Comparison of ENCODE assay signal across 33 cellular contexts in the genomic region with DNA sequence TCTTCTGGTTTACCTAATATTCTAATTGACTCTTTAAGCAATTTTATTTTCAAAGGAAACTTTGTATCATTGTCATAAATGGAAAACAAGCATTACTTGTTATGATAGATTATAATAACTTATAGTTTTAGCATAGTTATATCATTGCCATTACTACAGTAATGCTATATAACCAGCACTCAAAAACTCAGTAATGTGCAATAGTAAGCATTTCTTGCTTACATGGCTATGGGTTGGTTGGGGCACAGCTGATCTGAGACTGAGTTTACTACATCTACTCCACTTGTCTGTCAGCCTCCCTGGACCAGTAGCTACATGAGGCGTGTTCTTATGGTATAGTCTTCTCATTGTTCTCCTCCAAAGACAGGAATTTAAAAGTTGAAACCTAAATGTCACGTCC.
"Had no signal": no experiment of that assay in that cellular context is flagged by ENCODE, and none has a peak within 500 bp of the region (broad histone marks: within the 10 kb centered on the region; RNA-seq: fewer than 3 reads in every experiment).

No MANE protein-coding gene starts in this region.

- H3K4me1 ChIP-seq: adrenal gland, ascending aorta, body of pancreas, breast epithelium had no signal

- H3K4me3 ChIP-seq: adrenal gland, ascending aorta, body of pancreas, breast epithelium, cardiac muscle cell had no signal

- H3K27me3 ChIP-seq: adrenal gland, ascending aorta, body of pancreas, brain microvascular endothelial cell, breast epithelium, cardiac muscle cell had no signal

- DNase-seq: activated effector memory CD4-positive, alpha-beta T cell treated with anti-CD3 and anti-CD28 coated beads, Interleukin-2, amount 50 U/mL, for 16 hours; activated effector memory CD4-positive, alpha-beta T cell treated with Interleukin-2 at 50 U/mL for 16 hours; activated gamma-delta T cell; activated gamma-delta T cell treated with Interleukin-2 at 50 U/mL for 16 hours; activated naive CD4-positive, alpha-beta T cell; activated naive CD4-positive, alpha-beta T cell treated with anti-CD3 and anti-CD28 coated beads for 36 hours; activated naive CD4-positive, alpha-beta T cell treated with anti-CD3 and anti-CD28 coated beads, Interleukin-2, amount 10 ng/mL, durations not matched to agents 7 days and 5 days; activated naive CD4-positive, alpha-beta T cell treated with anti-CD3 and anti-CD28 coated beads, Interleukin-2, amount 50 U/mL, for 16 hours; activated naive CD4-positive, alpha-beta T cell treated with Interleukin-2 at 50 U/mL for 16 hours; activated naive CD8-positive, alpha-beta T cell treated with anti-CD3 and anti-CD28 coated beads for 36 hours; activated naive CD8-positive, alpha-beta T cell treated with anti-CD3 and anti-CD28 coated beads, Interleukin-2, amount 10 ng/mL, durations not matched to agents 7 days and 5 days; activated naive CD8-positive, alpha-beta T cell treated with anti-CD3 and anti-CD28 coated beads, Interleukin-2, amount 50 U/mL, for 24 hours; activated T-cell treated with anti-CD3 and anti-CD28 coated beads, Interleukin-2, amount 50 U/mL, for 4 hours; activated T-cell treated with anti-CD3 and anti-CD28 coated beads, Interleukin-2, amount 50 U/mL, for 48 hours; activated T-cell treated with anti-CD3 and anti-CD28 coated beads, Interleukin-2, amount 50 U/mL, for 72 hours; adrenal gland; amniotic stem cell; amygdala; anterior cingulate cortex; aorta; body of pancreas; brain microvascular endothelial cell; caudate nucleus; central memory CD4-positive, alpha-beta T cell; cerebellar nuclear complex had no signal

- H3K27ac ChIP-seq: adrenal gland, ascending aorta, body of pancreas, brain microvascular endothelial cell, breast epithelium, cardiac muscle cell had no signal

- FAIRE-seq: astrocyte, bronchial epithelial cell, colon had no signal

- ATAC-seq: activated naive CD4-positive, alpha-beta T cell treated with anti-CD3 and anti-CD28 coated beads, Interleukin-2, amount 50 U/mL, for 72 hours; activated naive CD8-positive, alpha-beta T cell treated with anti-CD3 and anti-CD28 coated beads, Interleukin-2, amount 50 U/mL, for 24 hours; activated T-cell treated with anti-CD3 and anti-CD28 coated beads, Interleukin-2, amount 50 U/mL, for 4 hours; activated T-cell treated with anti-CD3 and anti-CD28 coated beads, Interleukin-2, amount 50 U/mL, for 72 hours; activated T-helper 17 cell treated with anti-CD3 and anti-CD28 coated beads, Interleukin-2, amount 50 U/mL, for 72 hours; body of pancreas had no signal

- H3K36me3 ChIP-seq: adrenal gland, ascending aorta, brain microvascular endothelial cell, breast epithelium, cardiac muscle cell had no signal

- H3K9me3 ChIP-seq: adrenal gland, ascending aorta, body of pancreas had no signal
